In genomic region chr22:18029686-18030267, GRCh38 we compare ENCODE assay signal across 1 cellular context.
TF ChIP-seq lines count a peak whose summit lies in the region.

No MANE protein-coding gene starts in this region.

TF ChIP-seq in IMR-90, 13 proteins besides CTCF, POLR2A, EP300 and RAD21:
- TF ChIP-seq BHLHE40 (IDR thresholded peaks at IDR 0.05; ENCODE audit: low read depth, low read length) (no peak), RFX5 (IDR thresholded peaks at IDR 0.05; ENCODE audit: low read depth, low read length) (no peak), NFE2L2 (IDR thresholded peaks at IDR 0.05; ENCODE audit: low read depth, low read length) (no peak), RCOR1 (IDR thresholded peaks at IDR 0.05; ENCODE audit: insufficient replicate concordance, low read length) (no peak), MAFK (IDR thresholded peaks at IDR 0.05; ENCODE audit: low read depth, low read length) (no peak), FOS (IDR thresholded peaks at IDR 0.05; ENCODE audit: low read depth, low read length) (no peak), SMC3 (IDR thresholded peaks at IDR 0.05; ENCODE audit: low read depth, low read length) (no peak), USF2 (IDR thresholded peaks at IDR 0.05; ENCODE audit: low read depth, low read length) (no peak), CEBPB (IDR thresholded peaks at IDR 0.05; ENCODE audit: low read depth, low read length) (no peak), MXI1 (IDR thresholded peaks at IDR 0.05; ENCODE audit: borderline replicate concordance, low read depth, low read length) (no peak), CHD1 (IDR thresholded peaks at IDR 0.05; ENCODE audit: low read depth, low read length) (no peak), MAZ (IDR thresholded peaks at IDR 0.05; ENCODE audit: borderline replicate concordance, low read depth, low read length) (no peak), ELK1 (IDR thresholded peaks at IDR 0.05; ENCODE audit: borderline replicate concordance, low read depth, low read length) (no peak)
